8 cellular contexts compared by ENCODE assay signal in the genomic region with DNA sequence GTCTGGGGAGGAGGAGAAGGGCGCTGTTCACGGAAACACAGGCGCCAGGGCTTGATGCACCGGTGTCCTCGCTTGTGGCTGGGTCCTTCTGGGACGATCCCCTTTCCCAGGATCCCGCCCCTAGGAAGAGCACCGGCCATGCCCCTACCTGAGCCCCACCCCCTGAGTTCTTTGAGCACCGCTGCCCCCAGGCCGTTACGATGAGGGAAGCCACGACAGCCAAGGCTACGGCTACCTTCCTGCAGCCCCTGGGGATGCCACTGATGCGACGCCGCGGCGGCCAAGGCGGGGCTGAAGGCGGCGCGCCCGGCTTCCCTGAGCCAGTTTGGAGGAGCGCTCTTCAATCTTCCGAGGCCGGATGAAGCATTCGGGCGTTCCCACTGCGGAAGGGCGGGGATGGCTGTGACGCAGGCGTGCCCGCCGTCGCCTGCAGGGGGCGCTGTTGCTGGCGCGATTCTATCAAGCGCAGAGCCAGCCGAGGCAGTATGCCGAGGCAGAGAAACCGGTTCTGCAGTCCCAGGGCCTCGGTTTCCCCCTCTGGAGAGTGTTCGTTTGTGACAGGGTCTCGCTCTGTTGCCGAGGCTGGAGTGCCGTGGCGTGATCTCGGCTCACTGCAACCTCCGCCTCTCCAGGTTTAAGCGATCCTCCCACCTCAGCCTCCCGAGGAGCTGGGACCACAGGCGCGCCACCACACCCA. TPM values are rescaled to one million over a fixed set of nuclear protein-coding genes. Genes with fewer than 3 reads are reported as not detected.
DNase-seq lines count a peak whose midpoint lies in the region; TF ChIP-seq lines count a peak whose summit lies in the region.

No MANE protein-coding gene starts in this region.

- H3K27ac Mint-ChIP-seq in nephron progenitor cell, result no peak overlapping the region
- H3K27ac Mint-ChIP-seq in stimulated activated naive CD8-positive, alpha-beta T cell treated with anti-CD3 and anti-CD28 coated beads, Interleukin-15, Interleukin-2, amounts not matched to agents 100 ng/mL and 50 ng/mL, for 24 hours, result no peak overlapping the region

- DNase-seq in SIG-M5 treated with dmso at 0.1 percent for 504 hours (lab: John Stamatoyannopoulos, UW; ENCODE audit: unreplicated experiment) (peak; percentile 50), SIG-M5 (lab: John Stamatoyannopoulos, UW) (no peak), NCI-H526 treated with DMSO at 0.1 percent for 48 hours (lab: John Stamatoyannopoulos, UW) (peak; percentile 24), activated T-cell treated with anti-CD3 and anti-CD28 coated beads for 48 hours (ENCODE audit: low read depth) (peak; percentile 75), esophagus muscularis mucosa (ENCODE audit: extremely low spot score) (no peak), nephron progenitor cell (peak; percentile 92), SK-N-DZ (ENCODE audit: low spot score) (no peak)

- H3K9me3 Mint-ChIP-seq in nephron progenitor cell, result no peaks in the 10 kb centered on the region
- H3K9me3 Mint-ChIP-seq in stimulated activated naive CD8-positive, alpha-beta T cell treated with anti-CD3 and anti-CD28 coated beads, Interleukin-15, Interleukin-2, amounts not matched to agents 100 ng/mL and 50 ng/mL, for 24 hours, result no peaks in the 10 kb centered on the region

- H3K36me3 Mint-ChIP-seq in nephron progenitor cell (ENCODE audit: low read depth), result no peaks in the 10 kb centered on the region
- no peaks in the 10 kb centered on the region for H3K36me3 Mint-ChIP-seq in stimulated activated naive CD8-positive, alpha-beta T cell treated with anti-CD3 and anti-CD28 coated beads, Interleukin-15, Interleukin-2, amounts not matched to agents 100 ng/mL and 50 ng/mL, for 24 hours (ENCODE audit: low read depth)

- H3K36me3 ChIP-seq in esophagus muscularis mucosa, result no peaks in the 10 kb centered on the region

- H3K9me3 ChIP-seq in esophagus muscularis mucosa, result no peaks in the 10 kb centered on the region

- peaks cover 10 to 12% (median 10%) of the 10 kb centered on the region in 4 donors for H3K4me1 ChIP-seq in esophagus muscularis mucosa

- H3K27me3 Mint-ChIP-seq in nephron progenitor cell (ENCODE audit: low read depth, poor library complexity), result peaks cover 95% of the 10 kb centered on the region
- peaks cover 19% of the 10 kb centered on the region for H3K27me3 Mint-ChIP-seq in stimulated activated naive CD8-positive, alpha-beta T cell treated with anti-CD3 and anti-CD28 coated beads, Interleukin-15, Interleukin-2, amounts not matched to agents 100 ng/mL and 50 ng/mL, for 24 hours

- H3K27me3 ChIP-seq in esophagus muscularis mucosa, result peaks cover 0 to 49% (median 0%) of the 10 kb centered on the region in 4 donors

- H3K4me3 Mint-ChIP-seq in nephron progenitor cell, result peak overlapping the region; percentile 77
- H3K4me3 Mint-ChIP-seq in stimulated activated naive CD8-positive, alpha-beta T cell treated with anti-CD3 and anti-CD28 coated beads, Interleukin-15, Interleukin-2, amounts not matched to agents 100 ng/mL and 50 ng/mL, for 24 hours, result peak overlapping the region; percentile 39

- peak overlapping the region; percentile 28 to 55 (median 32) for H3K4me3 ChIP-seq in esophagus muscularis mucosa

- 20% methylated on average over 47 of the region's 54 CpGs for WGBS in esophagus muscularis mucosa

- TF ChIP-seq EP300 in esophagus muscularis mucosa (IDR thresholded peaks at IDR 0.05), result no peak

- TF ChIP-seq POLR2A in esophagus muscularis mucosa (IDR thresholded peaks at IDR 0.05; ENCODE audit: low read depth), result no peak

- TF ChIP-seq CTCF in esophagus muscularis mucosa (IDR thresholded peaks at IDR 0.05), result peak; percentile 60 to 79 (median 67)
- peak; percentile 98 for TF ChIP-seq CTCF in nephron progenitor cell (IDR thresholded peaks at IDR 0.05)

- peaks cover 6% of the 10 kb centered on the region for H3K4me1 Mint-ChIP-seq in nephron progenitor cell
- no peaks in the 10 kb centered on the region for H3K4me1 Mint-ChIP-seq in stimulated activated naive CD8-positive, alpha-beta T cell treated with anti-CD3 and anti-CD28 coated beads, Interleukin-15, Interleukin-2, amounts not matched to agents 100 ng/mL and 50 ng/mL, for 24 hours (ENCODE audit: low read depth)

- intact Hi-C loops in esophagus muscularis mucosa (cut with DNase I), result no loop called here

- H3K27ac ChIP-seq in esophagus muscularis mucosa (replicated peaks in 1 of 4), result no peak overlapping the region

RNA-seq across cellular contexts. Expression of a gene that starts 9.7 kb away (rescaled TPM):
- total RNA-seq in esophagus muscularis mucosa, result 1 to 10 TPM; 1.2 to 2.7 (median 2.0) TPM
- polyA plus RNA-seq in SK-N-DZ (2014; cell fraction: cytosol; rRNA removed), result 1.3 and 2.2 TPM in 2 replicates
- 0.69 and 3.1 TPM in 2 replicates for polyA plus RNA-seq in SK-N-DZ (2014; cell fraction: nucleus; rRNA removed)

RNA-seq across cellular contexts. Expression of a gene that starts 31.9 kb away (rescaled TPM):
- total RNA-seq in esophagus muscularis mucosa, result not detected
- 0.06 TPM in 1 of 2 replicates, not detected in the other for polyA plus RNA-seq in SK-N-DZ (2014; cell fraction: cytosol; rRNA removed)
- not detected in 2 replicates for polyA plus RNA-seq in SK-N-DZ (2014; cell fraction: nucleus; rRNA removed)

Comparison
In these comparisons a context has a peak if more than half of its experiments do, and no peak if none do; other contexts are left out.
1. DNase-seq: peak in SIG-M5 treated with dmso at 0.1 percent for 504 hours (single experiment), NCI-H526 treated with DMSO at 0.1 percent for 48 hours (single experiment), activated T-cell treated with anti-CD3 and anti-CD28 coated beads for 48 hours (single experiment) and nephron progenitor cell (single experiment); none in SIG-M5 (single experiment), esophagus muscularis mucosa (single experiment) and SK-N-DZ (single experiment).